ENCODE assay signal across 12 cellular contexts in genomic region chr16:25747160-25747758, GRCh38. TPM values are rescaled to one million over a fixed set of nuclear protein-coding genes. Genes with fewer than 3 reads are reported as not detected.
DNase-seq lines count a peak whose midpoint lies in the region; ATAC-seq and TF ChIP-seq lines count a peak whose summit lies in the region.
"Had no signal": no experiment of that assay in that cellular context is flagged by ENCODE, and none has a peak within 500 bp of the region (broad histone marks: within the 10 kb centered on the region; RNA-seq: fewer than 3 reads in every experiment).

No MANE protein-coding gene starts in this region.

- DNase-seq in H9 (peak; percentile 48), MM.1S (peak; percentile 26), myocyte (ENCODE audit: low read depth) (peak; percentile 2), NCI-H524 treated with DMSO at 0.1 percent for 48 hours (lab: John Stamatoyannopoulos, UW) (no peak)
- DNase-seq in activated naive CD8-positive, alpha-beta T cell treated with anti-CD3 and anti-CD28 coated beads, Interleukin-2, amount 50 U/mL, for 24 hours = peak; percentile 7
- DNase-seq in stimulated activated effector memory CD8-positive, alpha-beta T cell treated with anti-CD3 and anti-CD28 coated beads, Interleukin-12 subunit alpha, Interleukin-12 subunit beta, amount 100 ng/mL, for 72 hours (ENCODE audit: low spot score in 2 of 2) = no peak
- DNase-seq: Calu3; stimulated activated naive B cell treated with anti-CD40 and anti-IgM and Interleukin-4, amounts not matched to agents 10 μg/mL and 1 μg/mL and 100 μg/mL, for 72 hours had no signal

- H3K79me1 ChIP-seq in H9 (ENCODE audit: insufficient read depth, low read depth, low read length, poor library complexity, severe bottlenecking) = no peaks in the 10 kb centered on the region

- H3K27me3 ChIP-seq in H9 (ENCODE audit: insufficient read depth, low read length) (no peaks in the 10 kb centered on the region), MM.1S (replicated peaks; ENCODE audit: insufficient read depth, low read length) (no peaks in the 10 kb centered on the region)

- no peak overlapping the region for H3K56ac ChIP-seq in H9 (ENCODE audit: insufficient read length, low read depth, low read length)

- H3K9me3 ChIP-seq in H9 (ENCODE audit: control insufficient read depth, low read depth, low read length) (no peaks in the 10 kb centered on the region), MM.1S (replicated peaks; ENCODE audit: insufficient read depth, low read length) (no peaks in the 10 kb centered on the region)

- no peaks in the 10 kb centered on the region for H3K9me2 ChIP-seq in MM.1S (replicated peaks; ENCODE audit: insufficient read depth, low read length)

- H3K14ac ChIP-seq in H9 (ENCODE audit: insufficient read depth, low read length) = no peak overlapping the region

- no peaks in the 10 kb centered on the region for H4K20me1 ChIP-seq in H9 (ENCODE audit: control insufficient read depth, insufficient read depth, insufficient read length)
- no peaks in the 10 kb centered on the region for H4K20me1 ChIP-seq in MM.1S (ENCODE audit: insufficient read depth, low read length)

- H4K5ac ChIP-seq in H9 (ENCODE audit: insufficient read length, low read depth, low read length) = no peak overlapping the region

- no peak overlapping the region for H2BK12ac ChIP-seq in H9 (ENCODE audit: insufficient read length, low read depth, low read length)

- H3K18ac ChIP-seq in H9 (ENCODE audit: insufficient read length, low read depth, low read length) = no peak overlapping the region

- H3K27ac Mint-ChIP-seq in H9 = no peak overlapping the region
- no peak overlapping the region for H3K27ac Mint-ChIP-seq in activated naive CD8-positive, alpha-beta T cell treated with anti-CD3 and anti-CD28 coated beads, Interleukin-2, amount 50 U/mL, for 24 hours
- H3K27ac Mint-ChIP-seq in stimulated activated effector memory CD8-positive, alpha-beta T cell treated with anti-CD3 and anti-CD28 coated beads, Interleukin-12 subunit alpha, Interleukin-12 subunit beta, amount 100 ng/mL, for 72 hours = no peak overlapping the region
- H3K27ac Mint-ChIP-seq: stimulated activated naive B cell treated with anti-CD40 and anti-IgM and Interleukin-4, amounts not matched to agents 10 μg/mL and 1 μg/mL and 100 μg/mL, for 72 hours had no signal

- H2BK120ac ChIP-seq in H9 (ENCODE audit: low read depth, low read length, poor library complexity, severe bottlenecking) = no peak overlapping the region

- no peak overlapping the region for H2BK15ac ChIP-seq in H9 (ENCODE audit: low read depth, low read length)

- H3K4me3 ChIP-seq in MM.1S (ENCODE audit: low read length) = no peak overlapping the region
- H3K4me3 ChIP-seq: PC-9 had no signal

- WGBS in H9 (ENCODE audit: extremely low coverage, insufficient read length, low lambda C conversion rate) = no CpG with 5 or more reads among the region's 7 CpGs

- H3K4me1 ChIP-seq in H9 (ENCODE audit: insufficient read depth, low read length) = peaks cover 8% of the 10 kb centered on the region; the same call in 1 of the 2 replicates
- no peaks in the 10 kb centered on the region for H3K4me1 ChIP-seq in MM.1S (ENCODE audit: low read length)

- TF ChIP-seq CTCF in H9 (conservative IDR thresholded peaks at IDR 0.05) = no peak
- TF ChIP-seq CTCF in MM.1S (IDR thresholded peaks at IDR 0.05; ENCODE audit: low read length) = no peak

- H2AFZ ChIP-seq in H9 (ENCODE audit: low read length) (no peak overlapping the region), MM.1S (ENCODE audit: low read length) (no peak overlapping the region)
- H2AFZ ChIP-seq: PC-9 had no signal

- no peak overlapping the region for H2AK5ac ChIP-seq in H9 (ENCODE audit: insufficient read length, low read length)

- H3K9ac ChIP-seq in H9 (ENCODE audit: extremely low read depth, insufficient read length, low read length) = no peak overlapping the region
- H3K9ac ChIP-seq in MM.1S (ENCODE audit: low read length) = no peak overlapping the region

- no peaks in the 10 kb centered on the region for H3K36me3 ChIP-seq in MM.1S (replicated peaks; ENCODE audit: insufficient read depth, low read length)

- peaks cover 0 to 4% (median 3%) of the 10 kb centered on the region in 3 experiments; a peak in 2 of 7 replicates for H3K36me3 Mint-ChIP-seq in H9 (ENCODE audit: insufficient read depth in 1 of 3, low read depth in 3 of 3)
- H3K36me3 Mint-ChIP-seq in activated naive CD8-positive, alpha-beta T cell treated with anti-CD3 and anti-CD28 coated beads, Interleukin-2, amount 50 U/mL, for 24 hours (ENCODE audit: low read depth) = no peaks in the 10 kb centered on the region
- no peaks in the 10 kb centered on the region for H3K36me3 Mint-ChIP-seq in stimulated activated effector memory CD8-positive, alpha-beta T cell treated with anti-CD3 and anti-CD28 coated beads, Interleukin-12 subunit alpha, Interleukin-12 subunit beta, amount 100 ng/mL, for 72 hours
- H3K36me3 Mint-ChIP-seq: stimulated activated naive B cell treated with anti-CD40 and anti-IgM and Interleukin-4, amounts not matched to agents 10 μg/mL and 1 μg/mL and 100 μg/mL, for 72 hours had no signal

- no peaks in the 10 kb centered on the region for H3F3A ChIP-seq in MM.1S (ENCODE audit: insufficient read depth, low read length)

- no peaks in the 10 kb centered on the region; the same call in none of the 2 replicates for H3K27me3 Mint-ChIP-seq in H9 (ENCODE audit: low read depth)
- peaks cover 2% of the 10 kb centered on the region for H3K27me3 Mint-ChIP-seq in activated naive CD8-positive, alpha-beta T cell treated with anti-CD3 and anti-CD28 coated beads, Interleukin-2, amount 50 U/mL, for 24 hours

- H3K4ac ChIP-seq in H9 (ENCODE audit: low read depth, low read length) = no peak overlapping the region

- H4K8ac ChIP-seq in H9 (replicated peaks; ENCODE audit: insufficient read length, low read depth, low read length) = no peak overlapping the region

- no peak overlapping the region for H2BK20ac ChIP-seq in H9 (ENCODE audit: low read depth, low read length, poor library complexity, severe bottlenecking)

- H3K23me2 ChIP-seq in H9 (ENCODE audit: insufficient read length, low read depth, low read length, poor library complexity, severe bottlenecking) = no peaks in the 10 kb centered on the region

- no peak overlapping the region for H3K23ac ChIP-seq in H9 (ENCODE audit: insufficient read length, low read depth, low read length)

- H3K79me2 ChIP-seq in H9 (ENCODE audit: insufficient read depth, low read length) = no peaks in the 10 kb centered on the region
- H3K79me2 ChIP-seq in MM.1S (ENCODE audit: low read length) = no peaks in the 10 kb centered on the region

- no peak overlapping the region for H3K4me3 Mint-ChIP-seq in H9
- no peak overlapping the region for H3K4me3 Mint-ChIP-seq in activated naive CD8-positive, alpha-beta T cell treated with anti-CD3 and anti-CD28 coated beads, Interleukin-2, amount 50 U/mL, for 24 hours
- H3K4me3 Mint-ChIP-seq in stimulated activated effector memory CD8-positive, alpha-beta T cell treated with anti-CD3 and anti-CD28 coated beads, Interleukin-12 subunit alpha, Interleukin-12 subunit beta, amount 100 ng/mL, for 72 hours = no peak overlapping the region
- H3K4me3 Mint-ChIP-seq: stimulated activated naive B cell treated with anti-CD40 and anti-IgM and Interleukin-4, amounts not matched to agents 10 μg/mL and 1 μg/mL and 100 μg/mL, for 72 hours had no signal

- H3K4me2 ChIP-seq in H9 (ENCODE audit: insufficient read depth, insufficient read length, low read length) (no peak overlapping the region), MM.1S (ENCODE audit: low read depth, low read length) (no peak overlapping the region)
- H3K4me2 ChIP-seq: PC-9 had no signal

- peaks cover 10 to 11% of the 10 kb centered on the region in 2 experiments for H3K4me1 Mint-ChIP-seq in H9
- no peaks in the 10 kb centered on the region for H3K4me1 Mint-ChIP-seq in activated naive CD8-positive, alpha-beta T cell treated with anti-CD3 and anti-CD28 coated beads, Interleukin-2, amount 50 U/mL, for 24 hours
- H3K4me1 Mint-ChIP-seq in stimulated activated effector memory CD8-positive, alpha-beta T cell treated with anti-CD3 and anti-CD28 coated beads, Interleukin-12 subunit alpha, Interleukin-12 subunit beta, amount 100 ng/mL, for 72 hours = no peaks in the 10 kb centered on the region
- H3K4me1 Mint-ChIP-seq: stimulated activated naive B cell treated with anti-CD40 and anti-IgM and Interleukin-4, amounts not matched to agents 10 μg/mL and 1 μg/mL and 100 μg/mL, for 72 hours had no signal

- no peak overlapping the region for H4K91ac ChIP-seq in H9 (ENCODE audit: insufficient read length, low read depth, low read length)

- no peak overlapping the region for H3T11ph ChIP-seq in H9 (ENCODE audit: low read length)

- no peak for ATAC-seq in activated naive CD8-positive, alpha-beta T cell treated with anti-CD3 and anti-CD28 coated beads, Interleukin-2, amount 50 U/mL, for 24 hours
- no peak for ATAC-seq in stimulated activated effector memory CD8-positive, alpha-beta T cell treated with anti-CD3 and anti-CD28 coated beads, Interleukin-12 subunit alpha, Interleukin-12 subunit beta, amount 100 ng/mL, for 72 hours
- no peak for ATAC-seq in HG03469 (IDR thresholded peaks at IDR 0.05; ENCODE audit: unreplicated experiment)
- ATAC-seq: stimulated activated naive B cell treated with anti-CD40 and anti-IgM and Interleukin-4, amounts not matched to agents 10 μg/mL and 1 μg/mL and 100 μg/mL, for 72 hours had no signal

- H3K27ac ChIP-seq in H9 (ENCODE audit: insufficient read length, low read depth, low read length) = no peak overlapping the region
- H3K27ac ChIP-seq in MM.1S (ENCODE audit: low read length) = no peak overlapping the region
- H3K27ac ChIP-seq: HL-60, PC-9 had no signal

- H2BK5ac ChIP-seq in H9 (ENCODE audit: insufficient read length, low read length) = no peak overlapping the region

- peaks cover 0 to 3% of the 10 kb centered on the region in 2 experiments; a peak in 1 of 5 replicates for H3K9me3 Mint-ChIP-seq in H9
- peaks cover 10% of the 10 kb centered on the region for H3K9me3 Mint-ChIP-seq in activated naive CD8-positive, alpha-beta T cell treated with anti-CD3 and anti-CD28 coated beads, Interleukin-2, amount 50 U/mL, for 24 hours
- peaks cover 7% of the 10 kb centered on the region for H3K9me3 Mint-ChIP-seq in stimulated activated effector memory CD8-positive, alpha-beta T cell treated with anti-CD3 and anti-CD28 coated beads, Interleukin-12 subunit alpha, Interleukin-12 subunit beta, amount 100 ng/mL, for 72 hours

RNA-seq across cellular contexts. Expression of gene HS3ST4, which starts 55.5 kb away (rescaled TPM):
- total RNA-seq in H9 (2021) = 1.7 and 1.8 TPM in 2 replicates
- not detected in 2 replicates for total RNA-seq in myocyte
- polyA plus RNA-seq in myocyte (2012) = not detected
- total RNA-seq: Calu3, fibroblast of lung, PC-9 had no signal
- polyA plus RNA-seq: fibroblast of lung had no signal

Comparison
In these comparisons a context has a peak if more than half of its experiments do, and no peak if none do; other contexts are left out.
1. DNase-seq: peak in H9 (single experiment), MM.1S (single experiment), activated naive CD8-positive, alpha-beta T cell treated with anti-CD3 and anti-CD28 coated beads, Interleukin-2, amount 50 U/mL, for 24 hours (single experiment) and myocyte (single experiment); none in stimulated activated effector memory CD8-positive, alpha-beta T cell treated with anti-CD3 and anti-CD28 coated beads, Interleukin-12 subunit alpha, Interleukin-12 subunit beta, amount 100 ng/mL, for 72 hours (0 of 2) and NCI-H524 treated with DMSO at 0.1 percent for 48 hours (single experiment).